In genomic region chr20:19828233-19828632, GRCh38 we compare ENCODE assay signal across 9 cellular contexts.
DNase-seq lines count a peak whose midpoint lies in the region; ATAC-seq and TF ChIP-seq lines count a peak whose summit lies in the region.
"Had no signal": no experiment of that assay in that cellular context is flagged by ENCODE, and none has a peak within 500 bp of the region (broad histone marks: within the 10 kb centered on the region; RNA-seq: fewer than 3 reads in every experiment).

No MANE protein-coding gene starts in this region.

- CTCF ChIA-PET in AG04449 (lab: Yijun Ruan, JAX): interaction anchor here (0.8 to 4.9 kb wide), 16 partner anchors 8 to 159 kb away, joined by 3 to 39 read pairs (median 5); no protein-coding TSS in a partner anchor

- in situ Hi-C loops in GM13976 (cut with MboI; ENCODE audit: low sequenced_read_pairs, unreplicated experiment): no loop called here
- in situ Hi-C loops in brain microvascular endothelial cell (cut with HindIII; ENCODE audit: low pct_ligation_motif_present, low sequenced_read_pairs): no loop called here

- no peak overlapping the region for H3K4me3 ChIP-seq in AG04449 (ENCODE audit: low read depth, low read length)
- no peak overlapping the region for H3K4me3 ChIP-seq in brain microvascular endothelial cell (ENCODE audit: low read depth, low read length)
- no peak overlapping the region for H3K4me3 ChIP-seq in ascending aorta
- H3K4me3 ChIP-seq: vagina had no signal

- H3K27ac Mint-ChIP-seq in nephron progenitor cell: peak overlapping the region; percentile 57
- no peak overlapping the region for H3K27ac Mint-ChIP-seq in type B pancreatic cell

- H3K36me3 ChIP-seq in brain microvascular endothelial cell (replicated peaks): no peaks in the 10 kb centered on the region
- H3K36me3 ChIP-seq in ascending aorta: no peaks in the 10 kb centered on the region
- H3K36me3 ChIP-seq: vagina had no signal

- DNase-seq in AG04449 (ENCODE audit: low read depth, low spot score) (no peak), GM13976 (ENCODE audit: low spot score) (peak; percentile 72), NCI-H2227 (lab: John Stamatoyannopoulos, UW; ENCODE audit: unreplicated experiment) (peak; percentile 16), brain microvascular endothelial cell (peak; percentile 76), nephron progenitor cell (no peak), type B pancreatic cell (ENCODE audit: extremely low spot score, unreplicated experiment) (no peak), ascending aorta (ENCODE audit: low spot score in 2 of 2) (no peak)

- H3K4me1 ChIP-seq in ascending aorta: no peaks in the 10 kb centered on the region
- H3K4me1 ChIP-seq: vagina had no signal

- no peaks in the 10 kb centered on the region for H3K9me3 ChIP-seq in ascending aorta
- H3K9me3 ChIP-seq: vagina had no signal

- H3K36me3 Mint-ChIP-seq in nephron progenitor cell (ENCODE audit: low read depth) (peaks cover 77% of the 10 kb centered on the region), type B pancreatic cell (peaks cover 17% of the 10 kb centered on the region)

- H3K27me3 Mint-ChIP-seq in nephron progenitor cell (ENCODE audit: low read depth, poor library complexity) (peaks cover 4% of the 10 kb centered on the region), type B pancreatic cell (no peaks in the 10 kb centered on the region)

- H3K27me3 ChIP-seq in brain microvascular endothelial cell (replicated peaks) (no peaks in the 10 kb centered on the region), ascending aorta (no peaks in the 10 kb centered on the region)
- H3K27me3 ChIP-seq: vagina had no signal

- H3K4me3 Mint-ChIP-seq in nephron progenitor cell (no peak overlapping the region), type B pancreatic cell (no peak overlapping the region)

- peak; percentile 77 for ATAC-seq in HG02763 (IDR thresholded peaks at IDR 0.05; ENCODE audit: unreplicated experiment)

- intact Hi-C loops in ascending aorta (cut with DNase I): no loop called here

- H3K9me3 Mint-ChIP-seq in nephron progenitor cell (no peaks in the 10 kb centered on the region), type B pancreatic cell (peaks cover 4% of the 10 kb centered on the region)

- H3K27ac ChIP-seq in brain microvascular endothelial cell: peak overlapping the region; percentile 52
- H3K27ac ChIP-seq in ascending aorta: no peak overlapping the region
- H3K27ac ChIP-seq: vagina had no signal

- POLR2A ChIA-PET in AG04449 (lab: Yijun Ruan, JAX): no interaction called here

- TF ChIP-seq CTCF in AG04449 (IDR thresholded peaks at IDR 0.05; ENCODE audit: insufficient read depth, low read length, missing control alignments) (peak; percentile 31), GM13976 (IDR thresholded peaks at IDR 0.05; ENCODE audit: borderline replicate concordance, control extremely low read depth, extremely low read depth, insufficient read depth, missing control alignments) (peak; percentile 6), brain microvascular endothelial cell (IDR thresholded peaks at IDR 0.05; ENCODE audit: low read depth, low read length, missing control alignments) (peak; percentile 76), nephron progenitor cell (IDR thresholded peaks at IDR 0.05) (no peak), type B pancreatic cell (conservative IDR thresholded peaks at IDR 0.05) (no peak), ascending aorta (IDR thresholded peaks at IDR 0.05) (no peak)

- peaks cover 25% of the 10 kb centered on the region for H3K4me1 Mint-ChIP-seq in nephron progenitor cell
- peaks cover 7% of the 10 kb centered on the region for H3K4me1 Mint-ChIP-seq in type B pancreatic cell (ENCODE audit: unreplicated experiment)

Comparison
In these comparisons a context has a peak if more than half of its experiments do, and no peak if none do; other contexts are left out.
1. DNase-seq: peak in GM13976 (single experiment), NCI-H2227 (single experiment) and brain microvascular endothelial cell (single experiment); none in AG04449 (single experiment), nephron progenitor cell (single experiment), type B pancreatic cell (single experiment) and ascending aorta (0 of 2).
2. CTCF ChIP-seq: peak in AG04449 (single experiment), GM13976 (single experiment) and brain microvascular endothelial cell (single experiment); none in nephron progenitor cell (single experiment), type B pancreatic cell (single experiment) and ascending aorta (0 of 3).